In the genomic region with DNA sequence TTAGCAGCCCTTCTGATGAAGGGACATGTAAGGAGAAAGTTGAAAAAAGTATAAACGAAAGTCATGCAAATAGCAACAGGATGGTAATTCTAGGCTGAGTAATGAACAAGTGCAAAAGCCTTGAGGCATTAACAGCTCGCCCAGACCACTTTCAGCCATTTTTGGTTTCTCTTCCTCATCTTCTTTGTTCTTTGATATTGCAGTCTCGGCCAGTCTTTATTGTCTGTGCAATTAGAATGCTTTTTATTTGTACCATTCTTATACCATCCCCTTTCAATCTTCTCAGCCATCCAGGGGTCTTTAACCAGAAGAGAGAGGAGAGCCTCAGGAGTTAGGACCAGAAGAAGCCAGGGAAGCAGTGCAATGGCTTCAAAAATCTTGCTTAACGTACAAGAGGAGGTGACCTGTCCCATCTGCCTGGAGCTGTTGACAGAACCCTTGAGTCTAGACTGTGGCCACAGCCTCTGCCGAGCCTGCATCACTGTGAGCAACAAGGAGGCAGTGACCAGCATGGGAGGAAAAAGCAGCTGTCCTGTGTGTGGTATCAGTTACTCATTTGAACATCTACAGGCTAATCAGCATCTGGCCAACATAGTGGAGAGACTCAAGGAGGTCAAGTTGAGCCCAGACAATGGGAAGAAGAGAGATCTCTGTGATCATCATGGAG, we compare ENCODE assay signal across 9 cellular contexts.
DNase-seq lines count a peak whose midpoint lies in the region; ATAC-seq lines count a peak whose summit lies in the region.
"Had no signal": no experiment of that assay in that cellular context is flagged by ENCODE, and none has a peak within 500 bp of the region (broad histone marks: within the 10 kb centered on the region; RNA-seq: fewer than 3 reads in every experiment).

No MANE protein-coding gene starts in this region.

- no peak for DNase-seq in activated naive CD8-positive, alpha-beta T cell treated with anti-CD3 and anti-CD28 coated beads, Interleukin-2, amount 50 U/mL, for 24 hours
- DNase-seq in NCI-H446 (lab: John Stamatoyannopoulos, UW) (no peak), AG08396 (ENCODE audit: low spot score) (no peak), NCI-H187 treated with DMSO at 0.1 percent for 48 hours (lab: John Stamatoyannopoulos, UW) (no peak), HuH-7.5 (ENCODE audit: low spot score) (no peak)
- DNase-seq: activated CD4-positive, alpha-beta T cell treated with anti-CD3 and anti-CD28 coated beads, Interleukin-2, amount 50 U/mL, for 1 hour had no signal

- H3K9me3 Mint-ChIP-seq in activated naive CD8-positive, alpha-beta T cell treated with anti-CD3 and anti-CD28 coated beads, Interleukin-2, amount 50 U/mL, for 24 hours, result no peaks in the 10 kb centered on the region

- H3K27ac Mint-ChIP-seq in activated naive CD8-positive, alpha-beta T cell treated with anti-CD3 and anti-CD28 coated beads, Interleukin-2, amount 50 U/mL, for 24 hours, result peak overlapping the region; percentile 77

- H3K36me3 Mint-ChIP-seq in activated naive CD8-positive, alpha-beta T cell treated with anti-CD3 and anti-CD28 coated beads, Interleukin-2, amount 50 U/mL, for 24 hours (ENCODE audit: low read depth), result peaks cover 21% of the 10 kb centered on the region

- H3K4me1 Mint-ChIP-seq in activated naive CD8-positive, alpha-beta T cell treated with anti-CD3 and anti-CD28 coated beads, Interleukin-2, amount 50 U/mL, for 24 hours, result peaks cover 51% of the 10 kb centered on the region

- H3K4me3 Mint-ChIP-seq in activated naive CD8-positive, alpha-beta T cell treated with anti-CD3 and anti-CD28 coated beads, Interleukin-2, amount 50 U/mL, for 24 hours, result peak overlapping the region; percentile 16

- ATAC-seq in GM18517 (IDR thresholded peaks at IDR 0.05; ENCODE audit: unreplicated experiment) (peak; percentile 98), GM21529 (IDR thresholded peaks at IDR 0.05; ENCODE audit: unreplicated experiment) (peak; percentile 95), HG03342 (IDR thresholded peaks at IDR 0.05; ENCODE audit: unreplicated experiment) (peak; percentile 95)
- ATAC-seq in activated naive CD8-positive, alpha-beta T cell treated with anti-CD3 and anti-CD28 coated beads, Interleukin-2, amount 50 U/mL, for 24 hours, result peak; percentile 45

- no peaks in the 10 kb centered on the region for H3K27me3 Mint-ChIP-seq in activated naive CD8-positive, alpha-beta T cell treated with anti-CD3 and anti-CD28 coated beads, Interleukin-2, amount 50 U/mL, for 24 hours

Comparison
In these comparisons a context has a peak if more than half of its experiments do, and no peak if none do; other contexts are left out.
1. ATAC-seq: peak in every context shown above with its lines; median percentile 98 in GM18517; 95 in GM21529; 95 in HG03342; 45 in activated naive CD8-positive, alpha-beta T cell treated with anti-CD3 and anti-CD28 coated beads, Interleukin-2, amount 50 U/mL, for 24 hours.